ENCODE assay signal across 16 cellular contexts in the genomic region with DNA sequence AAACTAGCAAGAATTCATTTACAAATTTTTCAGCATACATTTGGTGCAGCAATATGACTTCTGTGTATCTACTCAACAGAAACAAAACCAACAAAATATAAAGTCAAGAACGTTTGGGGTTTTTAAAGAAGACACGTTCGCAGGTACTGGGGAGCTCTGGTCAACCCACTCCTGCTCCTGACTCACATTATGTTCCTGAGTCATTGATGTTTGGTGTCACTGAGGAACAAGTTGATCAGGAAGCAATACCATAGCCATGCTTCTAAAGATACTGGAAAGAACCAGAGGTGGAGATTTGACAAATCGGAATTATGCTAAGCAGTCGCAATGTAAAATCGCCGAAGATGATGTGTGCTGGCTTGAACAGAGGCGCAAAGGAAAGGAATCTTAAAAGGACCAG. TPM values are rescaled to one million over a fixed set of nuclear protein-coding genes. Genes with fewer than 3 reads are reported as not detected.
DNase-seq lines count a peak whose midpoint lies in the region; ATAC-seq and TF ChIP-seq lines count a peak whose summit lies in the region.
"Had no signal": no experiment of that assay in that cellular context is flagged by ENCODE, and none has a peak within 500 bp of the region (broad histone marks: within the 10 kb centered on the region; RNA-seq: fewer than 3 reads in every experiment).

No MANE protein-coding gene starts in this region.

- no peaks in the 10 kb centered on the region for H3F3A ChIP-seq in GM23338 (replicated peaks; ENCODE audit: low read depth)

- peaks cover 31% of the 10 kb centered on the region; the same call in 2 of the 3 replicates for H3K4me1 Mint-ChIP-seq in GM23338
- peaks cover 36% of the 10 kb centered on the region for H3K4me1 Mint-ChIP-seq in WTC11
- H3K4me1 Mint-ChIP-seq in stimulated activated naive B cell treated with anti-CD40 and anti-IgM and Interleukin-4, amounts not matched to agents 10 μg/mL and 1 μg/mL and 100 μg/mL, for 72 hours, result peaks cover 4 to 7% of the 10 kb centered on the region in 2 donors
- H3K4me1 Mint-ChIP-seq in activated CD4-positive, alpha-beta memory T cell treated with anti-CD3 and anti-CD28 coated beads, Interleukin-2, amount 10 ng/mL, durations not matched to agents 7 days and 5 days, result peaks cover 5% of the 10 kb centered on the region

- no peak overlapping the region for H2AFZ ChIP-seq in GM23338

- POLR2A ChIA-PET in WTC11 (lab: Charles Lee), result no interaction called here
- POLR2A ChIA-PET in activated CD4-positive, alpha-beta memory T cell treated with anti-CD3 and anti-CD28 coated beads, Interleukin-2, amount 10 ng/mL, durations not matched to agents 7 days and 5 days (lab: Charles Lee), result no interaction called here

- no peak for ATAC-seq in GM23338
- ATAC-seq in WTC11, result no peak
- ATAC-seq in stimulated activated naive B cell treated with anti-CD40 and anti-IgM and Interleukin-4, amounts not matched to agents 10 μg/mL and 1 μg/mL and 100 μg/mL, for 72 hours (replicated peaks), result no peak
- no peak for ATAC-seq in GM21717 (IDR thresholded peaks at IDR 0.05; ENCODE audit: unreplicated experiment)
- ATAC-seq: GM12878, HepG2 had no signal

- no peak overlapping the region for H3K4me3 ChIP-seq in GM23338
- no peak overlapping the region for H3K4me3 ChIP-seq in epithelial cell of esophagus (ENCODE audit: low read length)
- H3K4me3 ChIP-seq: GM12878 had no signal

- no peak for TF ChIP-seq CTCF in GM23338 (conservative IDR thresholded peaks at IDR 0.05; ENCODE audit: low read depth in 2 of 2)
- no peak for TF ChIP-seq CTCF in WTC11 (IDR thresholded peaks at IDR 0.05)
- TF ChIP-seq CTCF in epithelial cell of esophagus (IDR thresholded peaks at IDR 0.05; ENCODE audit: insufficient read depth, low read depth, low read length, missing control alignments), result no peak

- H3K4me3 Mint-ChIP-seq in GM23338 (no peak overlapping the region), WTC11 (no peak overlapping the region)
- no peak overlapping the region for H3K4me3 Mint-ChIP-seq in stimulated activated naive B cell treated with anti-CD40 and anti-IgM and Interleukin-4, amounts not matched to agents 10 μg/mL and 1 μg/mL and 100 μg/mL, for 72 hours
- no peak overlapping the region for H3K4me3 Mint-ChIP-seq in activated CD4-positive, alpha-beta memory T cell treated with anti-CD3 and anti-CD28 coated beads, Interleukin-2, amount 10 ng/mL, durations not matched to agents 7 days and 5 days
- H3K4me3 Mint-ChIP-seq: B cell; CD4-positive, alpha-beta T cell; HFFc6 had no signal

- 0 out of 2 replicates have a peak overlapping the region, but pooled peaks have one; percentile 2 for H3K27ac ChIP-seq in GM23338 (ENCODE audit: low read depth)

- H3K27ac Mint-ChIP-seq in GM23338, result peak overlapping the region; percentile 73; the same call in 1 of the 2 replicates
- H3K27ac Mint-ChIP-seq in WTC11, result peak overlapping the region; percentile 90
- peak overlapping the region; percentile 27 for H3K27ac Mint-ChIP-seq in stimulated activated naive B cell treated with anti-CD40 and anti-IgM and Interleukin-4, amounts not matched to agents 10 μg/mL and 1 μg/mL and 100 μg/mL, for 72 hours
- no peak overlapping the region for H3K27ac Mint-ChIP-seq in activated CD4-positive, alpha-beta memory T cell treated with anti-CD3 and anti-CD28 coated beads, Interleukin-2, amount 10 ng/mL, durations not matched to agents 7 days and 5 days
- H3K27ac Mint-ChIP-seq: B cell; CD4-positive, alpha-beta T cell; HFFc6 had no signal

- H3K4me1 ChIP-seq in GM23338 (ENCODE audit: insufficient read depth), result peaks cover 14% of the 10 kb centered on the region

- H3K27me3 Mint-ChIP-seq in GM23338 (ENCODE audit: insufficient read depth, low read depth, poor library complexity) (peaks cover 2% of the 10 kb centered on the region), WTC11 (ENCODE audit: low read depth) (no peaks in the 10 kb centered on the region)
- no peaks in the 10 kb centered on the region for H3K27me3 Mint-ChIP-seq in stimulated activated naive B cell treated with anti-CD40 and anti-IgM and Interleukin-4, amounts not matched to agents 10 μg/mL and 1 μg/mL and 100 μg/mL, for 72 hours
- no peaks in the 10 kb centered on the region for H3K27me3 Mint-ChIP-seq in activated CD4-positive, alpha-beta memory T cell treated with anti-CD3 and anti-CD28 coated beads, Interleukin-2, amount 10 ng/mL, durations not matched to agents 7 days and 5 days
- H3K27me3 Mint-ChIP-seq: B cell; CD4-positive, alpha-beta T cell had no signal

- H4K20me1 ChIP-seq in GM23338 (replicated peaks; ENCODE audit: insufficient read depth), result peaks cover 41% of the 10 kb centered on the region; the same call in 1 of the 2 replicates

- CTCF ChIA-PET in WTC11 (lab: Charles Lee), result no interaction called here
- CTCF ChIA-PET in activated CD4-positive, alpha-beta memory T cell treated with anti-CD3 and anti-CD28 coated beads, Interleukin-2, amount 10 ng/mL, durations not matched to agents 7 days and 5 days (lab: Charles Lee), result no interaction called here

- no peak for DNase-seq in GM23338 (ENCODE audit: low spot score)
- DNase-seq in WTC11 (ENCODE audit: low spot score), result no peak
- DNase-seq in epithelial cell of esophagus (ENCODE audit: low read depth), result peak; percentile 47
- no peak for DNase-seq in stimulated activated naive B cell treated with anti-CD40 and anti-IgM and Interleukin-4, amounts not matched to agents 10 μg/mL and 1 μg/mL and 100 μg/mL, for 72 hours
- no peak for DNase-seq in activated CD4-positive, alpha-beta memory T cell treated with anti-CD3 and anti-CD28 coated beads, Interleukin-2, amount 10 ng/mL, durations not matched to agents 7 days and 5 days
- no peak for DNase-seq in HuH-7 (ENCODE audit: low spot score)
- DNase-seq: C1 segment of cervical spinal cord; Calu3; CD4-positive, alpha-beta T cell; DMS 273 treated with DMSO at 0.1 percent for 48 hours; HCEC 1CT; HFFc6 had no signal

- no peak overlapping the region for H3K4me2 ChIP-seq in GM23338

- H3K27me3 ChIP-seq in GM23338 (ENCODE audit: insufficient read depth), result no peaks in the 10 kb centered on the region

- H3K9me3 Mint-ChIP-seq in GM23338 (no peaks in the 10 kb centered on the region), WTC11 (no peaks in the 10 kb centered on the region)
- H3K9me3 Mint-ChIP-seq in stimulated activated naive B cell treated with anti-CD40 and anti-IgM and Interleukin-4, amounts not matched to agents 10 μg/mL and 1 μg/mL and 100 μg/mL, for 72 hours, result peaks cover 0 to 2% of the 10 kb centered on the region in 2 donors
- H3K9me3 Mint-ChIP-seq in activated CD4-positive, alpha-beta memory T cell treated with anti-CD3 and anti-CD28 coated beads, Interleukin-2, amount 10 ng/mL, durations not matched to agents 7 days and 5 days, result peaks cover 2% of the 10 kb centered on the region
- H3K9me3 Mint-ChIP-seq: HFFc6 had no signal

- H3K9me2 ChIP-seq in GM23338 (ENCODE audit: insufficient read depth), result no peaks in the 10 kb centered on the region

- peaks cover 99% of the 10 kb centered on the region for H3K79me2 ChIP-seq in GM23338 (replicated peaks; ENCODE audit: insufficient read depth)

- peaks cover 21% of the 10 kb centered on the region for H3K36me3 Mint-ChIP-seq in GM23338 (ENCODE audit: low read depth)
- H3K36me3 Mint-ChIP-seq in WTC11, result peaks cover 10% of the 10 kb centered on the region; the same call in 1 of the 2 replicates
- peaks cover 9 to 16% of the 10 kb centered on the region in 2 donors for H3K36me3 Mint-ChIP-seq in stimulated activated naive B cell treated with anti-CD40 and anti-IgM and Interleukin-4, amounts not matched to agents 10 μg/mL and 1 μg/mL and 100 μg/mL, for 72 hours
- peaks cover 27% of the 10 kb centered on the region for H3K36me3 Mint-ChIP-seq in activated CD4-positive, alpha-beta memory T cell treated with anti-CD3 and anti-CD28 coated beads, Interleukin-2, amount 10 ng/mL, durations not matched to agents 7 days and 5 days (ENCODE audit: low read depth)

- H3K36me3 ChIP-seq in GM23338 (ENCODE audit: insufficient read depth), result no peaks in the 10 kb centered on the region

TF ChIP-seq in GM23338, 12 proteins besides CTCF, POLR2A, EP300 and RAD21:
- no peak for TF ChIP-seq ZNF114 (CRISPR knock-in tag; IDR thresholded peaks at IDR 0.05)

TF ChIP-seq in WTC11, 78 proteins besides CTCF, POLR2A, EP300 and RAD21:
- TF ChIP-seq, protein P1, sequence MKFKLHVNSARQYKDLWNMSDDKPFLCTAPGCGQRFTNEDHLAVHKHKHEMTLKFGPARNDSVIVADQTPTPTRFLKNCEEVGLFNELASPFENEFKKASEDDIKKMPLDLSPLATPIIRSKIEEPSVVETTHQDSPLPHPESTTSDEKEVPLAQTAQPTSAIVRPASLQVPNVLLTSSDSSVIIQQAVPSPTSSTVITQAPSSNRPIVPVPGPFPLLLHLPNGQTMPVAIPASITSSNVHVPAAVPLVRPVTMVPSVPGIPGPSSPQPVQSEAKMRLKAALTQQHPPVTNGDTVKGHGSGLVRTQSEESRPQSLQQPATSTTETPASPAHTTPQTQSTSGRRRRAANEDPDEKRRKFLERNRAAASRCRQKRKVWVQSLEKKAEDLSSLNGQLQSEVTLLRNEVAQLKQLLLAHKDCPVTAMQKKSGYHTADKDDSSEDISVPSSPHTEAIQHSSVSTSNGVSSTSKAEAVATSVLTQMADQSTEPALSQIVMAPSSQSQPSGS (CRISPR knock-in tag; IDR thresholded peaks at IDR 0.05; ENCODE audit: borderline replicate concordance, low read depth), result no peak

RNA-seq across cellular contexts. Expression of gene SLC4A7, which starts 22.0 kb away (rescaled TPM):
- 101 and 110 TPM in 2 replicates for total RNA-seq in GM23338 (2014; rRNA removed; shearing (Covaris generic))
- polyA plus RNA-seq in GM23338 (2016; fragmentation: Nextera tagmentation; extraction: Ambion mirVana), result 43.4 and 44.4 TPM in 2 replicates
- 87.0 to 93.7 TPM (median 90.8 TPM) in 3 replicates for total RNA-seq in WTC11 (2021)
- total RNA-seq in activated CD4-positive, alpha-beta memory T cell treated with anti-CD3 and anti-CD28 coated beads, Interleukin-2, amount 10 ng/mL, durations not matched to agents 7 days and 5 days, result 10 to 100 TPM; 74.7 to 75.5 TPM
